Comparison of ENCODE assay signal across 8 cellular contexts in the genomic region with DNA sequence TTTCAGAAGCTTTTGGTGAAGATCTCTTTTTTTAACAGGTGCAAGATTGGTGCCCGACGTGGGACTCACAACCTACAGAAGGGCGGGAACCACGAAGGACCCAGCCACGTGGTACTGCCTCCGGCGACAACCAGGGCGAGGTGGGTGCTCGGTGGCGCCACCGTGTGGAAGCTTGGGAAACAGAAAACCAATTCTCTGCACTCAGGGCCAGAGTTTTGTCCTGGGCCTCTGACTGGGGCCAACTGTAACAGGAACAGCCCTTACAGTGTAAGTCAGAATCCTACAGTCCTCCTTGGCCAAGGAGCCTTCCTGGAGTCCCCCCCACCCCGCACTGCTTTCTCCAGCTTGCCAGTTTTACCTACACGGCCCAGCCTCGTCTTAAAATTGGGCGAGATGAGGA. TPM values are rescaled to one million over a fixed set of nuclear protein-coding genes. Genes with fewer than 3 reads are reported as not detected.
DNase-seq lines count a peak whose midpoint lies in the region; ATAC-seq, FAIRE-seq and TF ChIP-seq lines count a peak whose summit lies in the region.

No MANE protein-coding gene starts in this region.

- no peaks in the 10 kb centered on the region for H3F3A ChIP-seq in PC-3 (ENCODE audit: low read length, unreplicated experiment)

- no peak overlapping the region for H3K9ac ChIP-seq in PC-3 (ENCODE audit: low read length)

- TF ChIP-seq CTCF in GM13976 (IDR thresholded peaks at IDR 0.05; ENCODE audit: borderline replicate concordance, control extremely low read depth, extremely low read depth, insufficient read depth, missing control alignments) (peak; percentile 41), PC-3 (conservative IDR thresholded peaks at IDR 0.05; ENCODE audit: low read depth, low read length) (peak; percentile 75), heart right ventricle (IDR thresholded peaks at IDR 0.05) (peak in 8 of 9 donors; percentile 18 to 68 (median 40))

- no peaks in the 10 kb centered on the region for H3K9me2 ChIP-seq in PC-3 (replicated peaks; ENCODE audit: low read length)

- ATAC-seq in PC-3 (peak; percentile 31; the same call in 1 of the 2 replicates), heart right ventricle (peak in 2 of 8 donors; percentile 45 to 56), GM18909 (IDR thresholded peaks at IDR 0.05; ENCODE audit: poor library complexity, unreplicated experiment) (no peak)

- BruUV-seq in PC-3 (replicated peaks; lab: Mats Ljungman, UMichigan) = no TSS peak

- 40 to 46% methylated on average over 15 of the region's 15 CpGs for WGBS in heart right ventricle, 2 donors

- in situ Hi-C loops in GM13976 (cut with MboI; ENCODE audit: low sequenced_read_pairs, unreplicated experiment) = no loop called here

- H3K9me3 ChIP-seq in PC-3 (ENCODE audit: low read length) = no peaks in the 10 kb centered on the region
- H3K9me3 ChIP-seq in heart right ventricle = peaks cover 0 to 12% (median 0%) of the 10 kb centered on the region in 11 donors

- DNase-seq in GM13976 (ENCODE audit: low spot score) (peak; percentile 65), PC-3 (peak; percentile 64), heart right ventricle (peak; percentile 12 to 42), HTR-8/SVneo (ENCODE audit: insufficient read length, low spot score) (no peak), NCI-H2107 treated with DMSO at 0.1 percent for 48 hours (lab: John Stamatoyannopoulos, UW; ENCODE audit: unreplicated experiment) (no peak)
- peak; percentile 20 to 21 for DNase-seq in activated T-helper 1 cell treated with anti-CD3 and anti-CD28 coated beads, Interleukin-2, amount 50 U/mL, for 16 hours (ENCODE audit: low read depth in 1 of 2, low spot score in 1 of 2)
- peak; percentile 46 for DNase-seq in stimulated activated CD4-positive, alpha-beta T cell treated with anti-CD3 and anti-CD28 coated beads, Interleukin-2, amount 100 ng/mL, for 4 hours (ENCODE audit: low read depth)

- no peak overlapping the region for H3K4me2 ChIP-seq in PC-3 (ENCODE audit: low read length)

- H2AFZ ChIP-seq in PC-3 (ENCODE audit: low read length) = no peak overlapping the region

- no peaks in the 10 kb centered on the region for H3K79me2 ChIP-seq in PC-3 (ENCODE audit: low read length)

- POLR2A ChIA-PET in PC-3 (lab: Charles Lee; ENCODE audit: unreplicated experiment) = no interaction called here

- H3K27ac ChIP-seq in PC-3 (ENCODE audit: low read length) = no peak overlapping the region
- H3K27ac ChIP-seq in heart right ventricle = no peak overlapping the region

- no peak for FAIRE-seq in HTR-8/SVneo (lab: Jason Lieb, UNC)

- CTCF ChIA-PET in PC-3 (lab: Charles Lee) = interaction anchor here (0.6 kb wide), 1 partner anchor 89 kb away, joined by 4 read pairs; no protein-coding TSS in a partner anchor

- H3K27me3 ChIP-seq in PC-3 (ENCODE audit: low read length) (peaks cover 75% of the 10 kb centered on the region), heart right ventricle (peaks cover 0 to 28% (median 21%) of the 10 kb centered on the region in 7 donors)

- intact Hi-C loops in PC-3 (cut with micrococcal nuclease) (loop anchor here (2.0 kb wide), 1 partner anchor 50 kb away; no protein-coding TSS in a partner anchor), heart right ventricle (cut with DNase I) (loop anchor here in 1 of 10 donors (5.0 kb wide), 1 partner anchor 47 kb away; a partner anchor contains a TSS)

- H3K4me3 ChIP-seq in PC-3 (ENCODE audit: low read length) = no peak overlapping the region
- H3K4me3 ChIP-seq in heart right ventricle = no peak overlapping the region

- H3K36me3 ChIP-seq in PC-3 (ENCODE audit: low read depth, low read length) (no peaks in the 10 kb centered on the region), heart right ventricle (no peaks in the 10 kb centered on the region)

- H3K4me1 ChIP-seq in PC-3 (ENCODE audit: insufficient read depth, low read length) (no peaks in the 10 kb centered on the region), heart right ventricle (peaks cover 0 to 6% (median 0%) of the 10 kb centered on the region in 9 donors)

- no peaks in the 10 kb centered on the region for H4K20me1 ChIP-seq in PC-3 (ENCODE audit: low read length)

RNA-seq across cellular contexts. Expression of a gene that starts 11.6 kb away (rescaled TPM):
- total RNA-seq in PC-3 (2014; rRNA removed) (not detected in 2 replicates), heart right ventricle (not detected)
- polyA plus RNA-seq in heart right ventricle = not detected

RNA-seq across cellular contexts. Expression of a gene that starts 13.9 kb away (rescaled TPM):
- total RNA-seq in PC-3 (2014; rRNA removed) (0.29 TPM in 1 of 2 replicates, not detected in the other), heart right ventricle (100 to 1,000 TPM in 1 of 10 donors, 10 to 100 TPM in 7, 1 to 10 TPM in 2; 6.2 to 105 (median 24.5) TPM)
- 10 to 100 TPM; 73.6 to 79.2 TPM for polyA plus RNA-seq in heart right ventricle

RNA-seq across cellular contexts. Expression of a gene that starts 29.3 kb away (rescaled TPM):
- not detected in 2 replicates for total RNA-seq in PC-3 (2014; rRNA removed)
- total RNA-seq in heart right ventricle = 10 to 100 TPM in 1 of 10 donors, 1 to 10 TPM in 6, under 1 TPM in 2, not detected in 1; 0.49 to 12.9 (median 1.9) TPM
- polyA plus RNA-seq in heart right ventricle = 1 to 10 TPM; 4.6 to 6.2 TPM

RNA-seq across cellular contexts. Expression of a gene that starts 47.1 kb away (rescaled TPM):
- total RNA-seq in PC-3 (2014; rRNA removed) (482 and 559 TPM in 2 replicates), heart right ventricle (100 to 1,000 TPM in 3 of 10 donors, 10 to 100 TPM in 6, 1 to 10 TPM in 1; 9.9 to 182 (median 36.0) TPM)
- 100 to 1,000 TPM; 111 to 177 TPM for polyA plus RNA-seq in heart right ventricle

RNA-seq across cellular contexts. Expression of a gene that starts 55.7 kb away (rescaled TPM):
- total RNA-seq in PC-3 (2014; rRNA removed) = not detected in 2 replicates
- total RNA-seq in heart right ventricle = not detected
- under 1 TPM in 1 of 2 donors, not detected in 1; 0.20 TPM for polyA plus RNA-seq in heart right ventricle

Comparison
In these comparisons a context has a peak if more than half of its experiments do, and no peak if none do; other contexts are left out.
1. DNase-seq: peak in GM13976 (single experiment), PC-3 (single experiment), activated T-helper 1 cell treated with anti-CD3 and anti-CD28 coated beads, Interleukin-2, amount 50 U/mL, for 16 hours (2 of 2), heart right ventricle (2 of 2) and stimulated activated CD4-positive, alpha-beta T cell treated with anti-CD3 and anti-CD28 coated beads, Interleukin-2, amount 100 ng/mL, for 4 hours (single experiment); none in HTR-8/SVneo (single experiment) and NCI-H2107 treated with DMSO at 0.1 percent for 48 hours (single experiment).
2. Peak in every context shown above with its lines, with median percentiles within 50 percentile points of each other: CTCF ChIP-seq.